ENCODE assay signal across 9 cellular contexts in genomic region chr19:57803265-57803593, GRCh38. TPM values are rescaled to one million over a fixed set of nuclear protein-coding genes. Genes with fewer than 3 reads are reported as not detected.
DNase-seq lines count a peak whose midpoint lies in the region; ATAC-seq and TF ChIP-seq lines count a peak whose summit lies in the region.
"Had no signal": no experiment of that assay in that cellular context is flagged by ENCODE, and none has a peak within 500 bp of the region (broad histone marks: within the 10 kb centered on the region; RNA-seq: fewer than 3 reads in every experiment).

No MANE protein-coding gene starts in this region.

- peak overlapping the region; percentile 94 for H2AFZ ChIP-seq in GM23248

- H3K27ac ChIP-seq in GM23248: peak overlapping the region; percentile 88
- H3K27ac ChIP-seq in left ventricle myocardium inferior (replicated peaks): peak overlapping the region; percentile 71
- H3K27ac ChIP-seq in rectal smooth muscle tissue (ENCODE audit: low read depth, low read length): peak overlapping the region; percentile 65

- H3K9me2 ChIP-seq in GM23248 (ENCODE audit: insufficient read depth): no peaks in the 10 kb centered on the region

- no peaks in the 10 kb centered on the region for H4K20me1 ChIP-seq in GM23248 (ENCODE audit: insufficient read depth)

- H3K79me2 ChIP-seq in GM23248 (ENCODE audit: insufficient read depth): peaks cover 76% of the 10 kb centered on the region

- in situ Hi-C loops in GM23248 (cut with MboI): no loop called here

- TF ChIP-seq CTCF in left ventricle myocardium inferior (IDR thresholded peaks at IDR 0.05; ENCODE audit: borderline replicate concordance): no peak

- DNase-seq in GM23248 (no peak), left ventricle myocardium inferior (no peak), DMS 273 treated with DMSO at 0.1 percent for 48 hours (lab: John Stamatoyannopoulos, UW) (no peak), ureter (ENCODE audit: low spot score) (no peak)
- no peak for DNase-seq in activated T-helper 1 cell treated with anti-CD3 and anti-CD28 coated beads, Interleukin-12 subunit alpha, Interleukin-12 subunit beta, Interleukin-2, Interleukin-4 antibody, amounts not matched to agents 30 ng/mL and 10 ng/mL and 1 ng/mL, durations not matched to agents 14 hours and 24 hours and 36 hours (ENCODE audit: low spot score)
- no peak for DNase-seq in stimulated activated CD4-positive, alpha-beta T cell treated with anti-CD3 and anti-CD28 coated beads, Interleukin-4, amount 100 ng/mL, for 1 hour
- DNase-seq: NCI-H1694 had no signal

- H3K27me3 ChIP-seq in GM23248 (replicated peaks; ENCODE audit: insufficient read depth) (no peaks in the 10 kb centered on the region), left ventricle myocardium inferior (ENCODE audit: low read depth) (no peaks in the 10 kb centered on the region), rectal smooth muscle tissue (ENCODE audit: control insufficient read depth, insufficient read depth, low read length) (no peaks in the 10 kb centered on the region)

- WGBS in GM23248 (ENCODE audit: low coverage in 1 of 2, low lambda C conversion rate in 2 of 2, missing lambda C conversion rate in 2 of 2), 2 experiments: 10 to 52% methylated on average over 1 to 6 of the region's 6 CpGs

- no peaks in the 10 kb centered on the region for H3K27me3 Mint-ChIP-seq in activated T-helper 1 cell treated with anti-CD3 and anti-CD28 coated beads, Interleukin-12 subunit alpha, Interleukin-12 subunit beta, Interleukin-2, Interleukin-4 antibody, amounts not matched to agents 30 ng/mL and 10 ng/mL and 1 ng/mL, durations not matched to agents 14 hours and 24 hours and 36 hours (ENCODE audit: insufficient read depth)

- peak overlapping the region; percentile 52 for H3K27ac Mint-ChIP-seq in activated T-helper 1 cell treated with anti-CD3 and anti-CD28 coated beads, Interleukin-12 subunit alpha, Interleukin-12 subunit beta, Interleukin-2, Interleukin-4 antibody, amounts not matched to agents 30 ng/mL and 10 ng/mL and 1 ng/mL, durations not matched to agents 14 hours and 24 hours and 36 hours

- H3K9me3 ChIP-seq in GM23248 (ENCODE audit: low read depth) (no peaks in the 10 kb centered on the region), left ventricle myocardium inferior (replicated peaks) (no peaks in the 10 kb centered on the region)

- peaks cover 13% of the 10 kb centered on the region for H3K9me3 Mint-ChIP-seq in activated T-helper 1 cell treated with anti-CD3 and anti-CD28 coated beads, Interleukin-12 subunit alpha, Interleukin-12 subunit beta, Interleukin-2, Interleukin-4 antibody, amounts not matched to agents 30 ng/mL and 10 ng/mL and 1 ng/mL, durations not matched to agents 14 hours and 24 hours and 36 hours

- H3K4me3 Mint-ChIP-seq in activated T-helper 1 cell treated with anti-CD3 and anti-CD28 coated beads, Interleukin-12 subunit alpha, Interleukin-12 subunit beta, Interleukin-2, Interleukin-4 antibody, amounts not matched to agents 30 ng/mL and 10 ng/mL and 1 ng/mL, durations not matched to agents 14 hours and 24 hours and 36 hours: peak overlapping the region; percentile 76

- H3K9ac ChIP-seq in GM23248 (peak overlapping the region; percentile 90), rectal smooth muscle tissue (ENCODE audit: low read length) (peak overlapping the region; percentile 46)

- H3K36me3 Mint-ChIP-seq in activated T-helper 1 cell treated with anti-CD3 and anti-CD28 coated beads, Interleukin-12 subunit alpha, Interleukin-12 subunit beta, Interleukin-2, Interleukin-4 antibody, amounts not matched to agents 30 ng/mL and 10 ng/mL and 1 ng/mL, durations not matched to agents 14 hours and 24 hours and 36 hours (ENCODE audit: low read depth): peaks cover 42% of the 10 kb centered on the region

- H3K4me2 ChIP-seq in GM23248 (ENCODE audit: unreplicated experiment): peak overlapping the region; percentile 97

- H3K4me1 Mint-ChIP-seq in activated T-helper 1 cell treated with anti-CD3 and anti-CD28 coated beads, Interleukin-12 subunit alpha, Interleukin-12 subunit beta, Interleukin-2, Interleukin-4 antibody, amounts not matched to agents 30 ng/mL and 10 ng/mL and 1 ng/mL, durations not matched to agents 14 hours and 24 hours and 36 hours (ENCODE audit: low read depth): peaks cover 23% of the 10 kb centered on the region

- H3K4me3 ChIP-seq in GM23248: peak overlapping the region; percentile 94
- H3K4me3 ChIP-seq in left ventricle myocardium inferior: peak overlapping the region; percentile 64
- H3K4me3 ChIP-seq in rectal smooth muscle tissue (ENCODE audit: low read length): peak overlapping the region; percentile 64

- H3F3A ChIP-seq in GM23248 (ENCODE audit: insufficient read depth): peaks cover 29% of the 10 kb centered on the region

- H3K4me1 ChIP-seq in GM23248 (ENCODE audit: insufficient read depth): peaks cover 13% of the 10 kb centered on the region
- H3K4me1 ChIP-seq in left ventricle myocardium inferior: peaks cover 53% of the 10 kb centered on the region
- no peaks in the 10 kb centered on the region for H3K4me1 ChIP-seq in rectal smooth muscle tissue (ENCODE audit: control insufficient read depth, insufficient read depth, low read length)

- ATAC-seq in GM21360 (IDR thresholded peaks at IDR 0.05; ENCODE audit: unreplicated experiment): no peak

- H3K36me3 ChIP-seq in GM23248 (ENCODE audit: low read depth): peaks cover 9% of the 10 kb centered on the region; the same call in 1 of the 2 replicates
- H3K36me3 ChIP-seq in left ventricle myocardium inferior: peaks cover 31% of the 10 kb centered on the region
- H3K36me3 ChIP-seq in rectal smooth muscle tissue (ENCODE audit: control insufficient read depth, insufficient read depth, low read length): no peaks in the 10 kb centered on the region

- intact Hi-C loops in activated T-helper 1 cell treated with anti-CD3 and anti-CD28 coated beads, Interleukin-12 subunit alpha, Interleukin-12 subunit beta, Interleukin-2, Interleukin-4 antibody, amounts not matched to agents 30 ng/mL and 10 ng/mL and 1 ng/mL, durations not matched to agents 14 hours and 24 hours and 36 hours (cut with micrococcal nuclease): no loop called here
- intact Hi-C loops in left ventricle myocardium inferior (cut with micrococcal nuclease): no loop called here

RNA-seq across cellular contexts. Expression of gene ZNF552, which starts 11.5 kb away (rescaled TPM):
- total RNA-seq in GM23248 (2014; rRNA removed; shearing (Covaris generic)): 2.9 and 4.3 TPM in 2 replicates
- polyA plus RNA-seq in GM23248 (2016; fragmentation: Nextera tagmentation; extraction: Ambion mirVana): 2.7 and 3.2 TPM in 2 replicates
- total RNA-seq in activated T-helper 1 cell treated with anti-CD3 and anti-CD28 coated beads, Interleukin-12 subunit alpha, Interleukin-12 subunit beta, Interleukin-2, Interleukin-4 antibody, amounts not matched to agents 30 ng/mL and 10 ng/mL and 1 ng/mL, durations not matched to agents 14 hours and 24 hours and 36 hours: 9.0 and 10.7 TPM in 2 replicates
- total RNA-seq in left ventricle myocardium inferior (3.9 TPM), ureter (67.1 TPM)

RNA-seq across cellular contexts. Expression of gene ZNF587B, which starts 26.9 kb away (rescaled TPM):
- 10.1 and 14.0 TPM in 2 replicates for total RNA-seq in GM23248 (2014; rRNA removed; shearing (Covaris generic))
- polyA plus RNA-seq in GM23248 (2016; fragmentation: Nextera tagmentation; extraction: Ambion mirVana): 5.1 TPM in 2 replicates
- 25.1 and 26.7 TPM in 2 replicates for total RNA-seq in activated T-helper 1 cell treated with anti-CD3 and anti-CD28 coated beads, Interleukin-12 subunit alpha, Interleukin-12 subunit beta, Interleukin-2, Interleukin-4 antibody, amounts not matched to agents 30 ng/mL and 10 ng/mL and 1 ng/mL, durations not matched to agents 14 hours and 24 hours and 36 hours
- 6.7 TPM for total RNA-seq in left ventricle myocardium inferior
- 38.3 TPM for total RNA-seq in ureter

RNA-seq across cellular contexts. Expression of gene ZNF586, which starts 33.8 kb away (rescaled TPM):
- 8.1 and 20.6 TPM in 2 replicates for total RNA-seq in GM23248 (2014; rRNA removed; shearing (Covaris generic))
- polyA plus RNA-seq in GM23248 (2016; fragmentation: Nextera tagmentation; extraction: Ambion mirVana): 5.1 and 5.8 TPM in 2 replicates
- total RNA-seq in activated T-helper 1 cell treated with anti-CD3 and anti-CD28 coated beads, Interleukin-12 subunit alpha, Interleukin-12 subunit beta, Interleukin-2, Interleukin-4 antibody, amounts not matched to agents 30 ng/mL and 10 ng/mL and 1 ng/mL, durations not matched to agents 14 hours and 24 hours and 36 hours: 13.6 and 13.8 TPM in 2 replicates
- total RNA-seq in left ventricle myocardium inferior: 12.0 TPM
- 31.6 TPM for total RNA-seq in ureter

RNA-seq across cellular contexts. Expression of gene ZNF587, which starts 46.4 kb away (rescaled TPM):
- 10.0 and 14.3 TPM in 2 replicates for total RNA-seq in GM23248 (2014; rRNA removed; shearing (Covaris generic))
- polyA plus RNA-seq in GM23248 (2016; fragmentation: Nextera tagmentation; extraction: Ambion mirVana): 6.9 and 8.0 TPM in 2 replicates
- total RNA-seq in activated T-helper 1 cell treated with anti-CD3 and anti-CD28 coated beads, Interleukin-12 subunit alpha, Interleukin-12 subunit beta, Interleukin-2, Interleukin-4 antibody, amounts not matched to agents 30 ng/mL and 10 ng/mL and 1 ng/mL, durations not matched to agents 14 hours and 24 hours and 36 hours: 29.4 and 29.6 TPM in 2 replicates
- 20.0 TPM for total RNA-seq in left ventricle myocardium inferior
- 60.2 TPM for total RNA-seq in ureter

RNA-seq across cellular contexts. Expression of gene ZNF776, which starts 56.6 kb away (rescaled TPM):
- 6.7 and 9.4 TPM in 2 replicates for total RNA-seq in GM23248 (2014; rRNA removed; shearing (Covaris generic))
- 3.7 and 3.9 TPM in 2 replicates for polyA plus RNA-seq in GM23248 (2016; fragmentation: Nextera tagmentation; extraction: Ambion mirVana)
- total RNA-seq in activated T-helper 1 cell treated with anti-CD3 and anti-CD28 coated beads, Interleukin-12 subunit alpha, Interleukin-12 subunit beta, Interleukin-2, Interleukin-4 antibody, amounts not matched to agents 30 ng/mL and 10 ng/mL and 1 ng/mL, durations not matched to agents 14 hours and 24 hours and 36 hours: 6.8 and 6.9 TPM in 2 replicates
- total RNA-seq in left ventricle myocardium inferior: 12.9 TPM
- total RNA-seq in ureter: 22.2 TPM
